In genomic region chr12:10406725-10407124, GRCh38 we compare ENCODE assay signal across 20 cellular contexts. TPM values are rescaled to one million over a fixed set of nuclear protein-coding genes. Genes with fewer than 3 reads are reported as not detected.
A peak's percentile ranks its signal among the peaks of the same experiment; 100 is the strongest.
DNase-seq lines count a peak whose midpoint lies in the region; ATAC-seq and TF ChIP-seq lines count a peak whose summit lies in the region.
"Had no signal": no experiment of that assay in that cellular context is flagged by ENCODE, and none has a peak within 500 bp of the region (broad histone marks: within the 10 kb centered on the region; RNA-seq: fewer than 3 reads in every experiment).

No MANE protein-coding gene starts in this region.

- no peaks in the 10 kb centered on the region for H3K9me3 ChIP-seq in CD8-positive, alpha-beta T cell (ENCODE audit: low read length)

- peaks cover 40% of the 10 kb centered on the region for H3K36me3 Mint-ChIP-seq in CD8-positive, alpha-beta T cell
- H3K36me3 Mint-ChIP-seq in activated naive CD8-positive, alpha-beta T cell treated with anti-CD3 and anti-CD28 coated beads for 36 hours, result peaks cover 30% of the 10 kb centered on the region
- H3K36me3 Mint-ChIP-seq in natural killer cell, result no peaks in the 10 kb centered on the region

- H3K4me1 ChIP-seq in CD8-positive, alpha-beta T cell (ENCODE audit: insufficient read depth, low read length), result peaks cover 16% of the 10 kb centered on the region
- H3K4me1 ChIP-seq: SJCRH30 had no signal

- H3K27me3 Mint-ChIP-seq in CD8-positive, alpha-beta T cell (ENCODE audit: low read depth), result no peaks in the 10 kb centered on the region
- no peaks in the 10 kb centered on the region for H3K27me3 Mint-ChIP-seq in activated naive CD8-positive, alpha-beta T cell treated with anti-CD3 and anti-CD28 coated beads for 36 hours
- H3K27me3 Mint-ChIP-seq in natural killer cell (ENCODE audit: low read depth in 2 of 2), result no peaks in the 10 kb centered on the region

- TF ChIP-seq CTCF in CD8-positive, alpha-beta T cell (IDR thresholded peaks at IDR 0.05), result no peak
- no peak for TF ChIP-seq CTCF in NB4 (IDR thresholded peaks at IDR 0.05; ENCODE audit: low read depth, low read length)
- no peak for TF ChIP-seq CTCF in natural killer cell (IDR thresholded peaks at IDR 0.05)
- no peak for TF ChIP-seq CTCF in dorsolateral prefrontal cortex (IDR thresholded peaks at IDR 0.05 in 54 of 56, conservative IDR thresholded peaks at IDR 0.05 in 2 of 56; ENCODE audit: low read depth in 1 of 56, partially characterized antibody in 56 of 56)

- intact Hi-C loops in CD8-positive, alpha-beta T cell (cut with DNase I, micrococcal nuclease), result loop anchor here in 1 of 2 experiments (1.0 to 5.0 kb wide), 2 partner anchors 7 to 34 kb away; no protein-coding TSS in a partner anchor
- intact Hi-C loops in natural killer cell (cut with micrococcal nuclease), result loop anchor here (5.0 kb wide), 1 partner anchor 34 kb away; no protein-coding TSS in a partner anchor
- intact Hi-C loops in dorsolateral prefrontal cortex (cut with DNase I), result no loop called here

- H3K4me3 Mint-ChIP-seq in CD8-positive, alpha-beta T cell, result peak overlapping the region; percentile 84
- H3K4me3 Mint-ChIP-seq in activated naive CD8-positive, alpha-beta T cell treated with anti-CD3 and anti-CD28 coated beads for 36 hours, result peak overlapping the region; percentile 86
- peak overlapping the region; percentile 59 for H3K4me3 Mint-ChIP-seq in natural killer cell
- H3K4me3 Mint-ChIP-seq: activated T-helper 1 cell treated with anti-CD3 and anti-CD28 coated beads, Interleukin-12 subunit alpha, Interleukin-12 subunit beta, Interleukin-2, Interleukin-4 antibody, amounts not matched to agents 30 ng/mL and 10 ng/mL and 1 ng/mL, durations not matched to agents 14 hours and 24 hours and 36 hours; B cell; WTC11 had no signal

- peak overlapping the region; percentile 66 for H3K4me3 ChIP-seq in CD8-positive, alpha-beta T cell (ENCODE audit: low read depth, low read length)
- H3K4me3 ChIP-seq in NB4 (ENCODE audit: low read depth, low read length) (no peak overlapping the region), dorsolateral prefrontal cortex (no peak overlapping the region)
- H3K4me3 ChIP-seq: SJCRH30 had no signal

- peak in 1 of 7 experiments; percentile 17 for DNase-seq in CD8-positive, alpha-beta T cell
- peak; percentile 46 for DNase-seq in NB4 (ENCODE audit: low read depth)
- no peak for DNase-seq in activated naive CD8-positive, alpha-beta T cell treated with anti-CD3 and anti-CD28 coated beads for 36 hours
- no peak for DNase-seq in natural killer cell
- no peak for DNase-seq in UCSD-AML1 (lab: John Stamatoyannopoulos, UW; ENCODE audit: unreplicated experiment)
- no peak for DNase-seq in HUDEP-2 (lab: John Stamatoyannopoulos, UW; ENCODE audit: unreplicated experiment in 76 of 76)
- DNase-seq in dorsolateral prefrontal cortex, result no peak
- DNase-seq: DND-41; effector CD4-positive, alpha-beta T cell; IMR-90; NCI-H1694 treated with DMSO at 0.1 percent for 48 hours; NCI-H69; SJCRH30; stimulated activated CD4-positive, alpha-beta T cell treated with anti-CD3 and anti-CD28 coated beads, Interleukin-4, amount 100 ng/mL, for 1 hour had no signal

- no peak for ATAC-seq in CD8-positive, alpha-beta T cell
- ATAC-seq in natural killer cell (no peak), HG03520 (IDR thresholded peaks at IDR 0.05; ENCODE audit: unreplicated experiment) (no peak)
- ATAC-seq: WTC11 had no signal

- H3K4me1 Mint-ChIP-seq in CD8-positive, alpha-beta T cell (ENCODE audit: low read depth), result peaks cover 32% of the 10 kb centered on the region
- H3K4me1 Mint-ChIP-seq in activated naive CD8-positive, alpha-beta T cell treated with anti-CD3 and anti-CD28 coated beads for 36 hours, result peaks cover 44% of the 10 kb centered on the region
- H3K4me1 Mint-ChIP-seq in natural killer cell, result peaks cover 17 to 29% of the 10 kb centered on the region in 2 donors

- peaks cover 16% of the 10 kb centered on the region for H3K36me3 ChIP-seq in CD8-positive, alpha-beta T cell (ENCODE audit: insufficient read depth, low read length)
- H3K36me3 ChIP-seq: SJCRH30 had no signal

- no peak for TF ChIP-seq POLR2A in NB4 (IDR thresholded peaks at IDR 0.05; ENCODE audit: extremely low read depth, insufficient read length)

- no peaks in the 10 kb centered on the region for H3K9me3 Mint-ChIP-seq in CD8-positive, alpha-beta T cell
- H3K9me3 Mint-ChIP-seq in activated naive CD8-positive, alpha-beta T cell treated with anti-CD3 and anti-CD28 coated beads for 36 hours, result peaks cover 3% of the 10 kb centered on the region
- H3K9me3 Mint-ChIP-seq in natural killer cell, result no peaks in the 10 kb centered on the region
- H3K9me3 Mint-ChIP-seq: activated T-helper 1 cell treated with anti-CD3 and anti-CD28 coated beads, Interleukin-12 subunit alpha, Interleukin-12 subunit beta, Interleukin-2, Interleukin-4 antibody, amounts not matched to agents 30 ng/mL and 10 ng/mL and 1 ng/mL, durations not matched to agents 14 hours and 24 hours and 36 hours had no signal

- H3K27ac ChIP-seq in CD8-positive, alpha-beta T cell (ENCODE audit: low read depth, low read length), result peak overlapping the region; percentile 38
- H3K27ac ChIP-seq in dorsolateral prefrontal cortex, result no peak overlapping the region
- H3K27ac ChIP-seq: SJCRH30 had no signal

- H3K27ac Mint-ChIP-seq in CD8-positive, alpha-beta T cell, result peak overlapping the region; percentile 79
- H3K27ac Mint-ChIP-seq in activated naive CD8-positive, alpha-beta T cell treated with anti-CD3 and anti-CD28 coated beads for 36 hours, result peak overlapping the region; percentile 93
- peak overlapping the region; percentile 38 to 79 for H3K27ac Mint-ChIP-seq in natural killer cell
- H3K27ac Mint-ChIP-seq: activated T-helper 1 cell treated with anti-CD3 and anti-CD28 coated beads, Interleukin-12 subunit alpha, Interleukin-12 subunit beta, Interleukin-2, Interleukin-4 antibody, amounts not matched to agents 30 ng/mL and 10 ng/mL and 1 ng/mL, durations not matched to agents 14 hours and 24 hours and 36 hours; B cell; WTC11 had no signal

- no peaks in the 10 kb centered on the region for H3K27me3 ChIP-seq in CD8-positive, alpha-beta T cell (ENCODE audit: insufficient read depth, low read length)
- no peaks in the 10 kb centered on the region for H3K27me3 ChIP-seq in dorsolateral prefrontal cortex
- H3K27me3 ChIP-seq: SJCRH30 had no signal

- POLR2A ChIA-PET in CD8-positive, alpha-beta T cell (lab: Charles Lee), result interaction anchor here (1.0 to 2.7 kb wide), 7 partner anchors 9 to 147 kb away, joined by 4 to 13 read pairs (median 7); no protein-coding TSS in a partner anchor

- CTCF ChIA-PET in CD8-positive, alpha-beta T cell (lab: Charles Lee), result no interaction called here

RNA-seq across cellular contexts. Expression of gene KLRC4, which starts 2.8 kb away (rescaled TPM):
- 10 to 100 TPM; 14.3 to 16.0 TPM for total RNA-seq in CD8-positive, alpha-beta T cell
- 1 to 10 TPM; 2.4 TPM for total RNA-seq in activated naive CD8-positive, alpha-beta T cell treated with anti-CD3 and anti-CD28 coated beads for 36 hours
- total RNA-seq in natural killer cell (10 to 100 TPM; 15.9 to 54.7 (median 51.4) TPM), dorsolateral prefrontal cortex (1 to 10 TPM in 85 of 120 experiments, under 1 TPM in 19, not detected in 16; 0.48 to 6.1 (median 1.6) TPM)
- total RNA-seq: activated T-helper 1 cell treated with anti-CD3 and anti-CD28 coated beads, Interleukin-12 subunit alpha, Interleukin-12 subunit beta, Interleukin-2, Interleukin-4 antibody, amounts not matched to agents 30 ng/mL and 10 ng/mL and 1 ng/mL, durations not matched to agents 14 hours and 24 hours and 36 hours; B cell; fibroblast of villous mesenchyme; IMR-90; pulmonary artery endothelial cell; SJCRH30; WTC11 had no signal

RNA-seq across cellular contexts. Expression of gene KLRC3, which starts 13.7 kb away (rescaled TPM):
- 1 to 10 TPM; 5.2 to 6.2 TPM for total RNA-seq in CD8-positive, alpha-beta T cell
- 1 to 10 TPM in 1 of 2 experiments, under 1 TPM in 1; 0.64 to 1.1 TPM for total RNA-seq in activated naive CD8-positive, alpha-beta T cell treated with anti-CD3 and anti-CD28 coated beads for 36 hours
- total RNA-seq in natural killer cell, result 10 to 100 TPM; 10.7 to 69.1 (median 49.8) TPM
- total RNA-seq in dorsolateral prefrontal cortex, result 1 to 10 TPM in 70 of 120 experiments, under 1 TPM in 24, not detected in 26; 0.55 to 4.4 (median 1.4) TPM
- total RNA-seq: activated T-helper 1 cell treated with anti-CD3 and anti-CD28 coated beads, Interleukin-12 subunit alpha, Interleukin-12 subunit beta, Interleukin-2, Interleukin-4 antibody, amounts not matched to agents 30 ng/mL and 10 ng/mL and 1 ng/mL, durations not matched to agents 14 hours and 24 hours and 36 hours; B cell; fibroblast of villous mesenchyme; IMR-90; pulmonary artery endothelial cell; SJCRH30; WTC11 had no signal

RNA-seq across cellular contexts. Expression of gene KLRK1, which starts 16.9 kb away (rescaled TPM):
- total RNA-seq in CD8-positive, alpha-beta T cell, result 100 to 1,000 TPM; 238 to 242 TPM
- 100 to 1,000 TPM; 112 to 114 TPM for total RNA-seq in activated naive CD8-positive, alpha-beta T cell treated with anti-CD3 and anti-CD28 coated beads for 36 hours
- total RNA-seq in natural killer cell (100 to 1,000 TPM; 398 to 543 (median 515) TPM), dorsolateral prefrontal cortex (1 to 10 TPM in 41 of 120 experiments, under 1 TPM in 61, not detected in 18; 0.26 to 2.9 (median 0.90) TPM)
- total RNA-seq: activated T-helper 1 cell treated with anti-CD3 and anti-CD28 coated beads, Interleukin-12 subunit alpha, Interleukin-12 subunit beta, Interleukin-2, Interleukin-4 antibody, amounts not matched to agents 30 ng/mL and 10 ng/mL and 1 ng/mL, durations not matched to agents 14 hours and 24 hours and 36 hours; fibroblast of villous mesenchyme; IMR-90; pulmonary artery endothelial cell; SJCRH30 had no signal

RNA-seq across cellular contexts. Expression of gene KLRC2, which starts 29.1 kb away (rescaled TPM):
- 1 to 10 TPM; 2.8 to 3.6 TPM for total RNA-seq in CD8-positive, alpha-beta T cell
- total RNA-seq in activated naive CD8-positive, alpha-beta T cell treated with anti-CD3 and anti-CD28 coated beads for 36 hours, result under 1 TPM in 1 of 2 experiments, not detected in 1; 0.82 TPM
- total RNA-seq in natural killer cell (10 to 100 TPM in 2 of 3 donors, 1 to 10 TPM in 1; 3.0 to 57.5 (median 11.4) TPM), dorsolateral prefrontal cortex (10 to 100 TPM in 1 of 120 experiments, 1 to 10 TPM in 81, under 1 TPM in 15, not detected in 23; 0.51 to 10.3 (median 2.2) TPM)
- total RNA-seq: activated T-helper 1 cell treated with anti-CD3 and anti-CD28 coated beads, Interleukin-12 subunit alpha, Interleukin-12 subunit beta, Interleukin-2, Interleukin-4 antibody, amounts not matched to agents 30 ng/mL and 10 ng/mL and 1 ng/mL, durations not matched to agents 14 hours and 24 hours and 36 hours; fibroblast of villous mesenchyme; IMR-90; pulmonary artery endothelial cell; SJCRH30; WTC11 had no signal

RNA-seq across cellular contexts. Expression of gene KLRC1, which starts 46.5 kb away (rescaled TPM):
- 1 to 10 TPM; 3.4 to 4.0 TPM for total RNA-seq in CD8-positive, alpha-beta T cell
- under 1 TPM; 0.52 to 0.60 TPM for total RNA-seq in activated naive CD8-positive, alpha-beta T cell treated with anti-CD3 and anti-CD28 coated beads for 36 hours
- total RNA-seq in natural killer cell (100 to 1,000 TPM in 1 of 3 donors, 10 to 100 TPM in 2; 30.0 to 180 (median 83.1) TPM), dorsolateral prefrontal cortex (1 to 10 TPM in 17 of 120 experiments, under 1 TPM in 27, not detected in 76; 0.31 to 4.0 (median 0.78) TPM)
- total RNA-seq: B cell, fibroblast of villous mesenchyme, IMR-90, pulmonary artery endothelial cell, SJCRH30, WTC11 had no signal

Comparison
In these comparisons a context has a peak if more than half of its experiments do, and no peak if none do; other contexts are left out.
1. RNA of gene KLRK1, which starts 16.9 kb away (total RNA-seq): 398 to 543 TPM in natural killer cell, 238 to 242 TPM in CD8-positive, alpha-beta T cell and 112 to 114 TPM in activated naive CD8-positive, alpha-beta T cell treated with anti-CD3 and anti-CD28 coated beads for 36 hours; 0.26 to 2.9 TPM in dorsolateral prefrontal cortex; every median in the first group is over 10 times any median in the second.
2. Peak in every context shown above with its lines, with median percentiles within 50 percentile points of each other: H3K27ac Mint-ChIP-seq and H3K4me3 Mint-ChIP-seq.